Comparison of ENCODE assay signal across 34 cellular contexts in the genomic region with DNA sequence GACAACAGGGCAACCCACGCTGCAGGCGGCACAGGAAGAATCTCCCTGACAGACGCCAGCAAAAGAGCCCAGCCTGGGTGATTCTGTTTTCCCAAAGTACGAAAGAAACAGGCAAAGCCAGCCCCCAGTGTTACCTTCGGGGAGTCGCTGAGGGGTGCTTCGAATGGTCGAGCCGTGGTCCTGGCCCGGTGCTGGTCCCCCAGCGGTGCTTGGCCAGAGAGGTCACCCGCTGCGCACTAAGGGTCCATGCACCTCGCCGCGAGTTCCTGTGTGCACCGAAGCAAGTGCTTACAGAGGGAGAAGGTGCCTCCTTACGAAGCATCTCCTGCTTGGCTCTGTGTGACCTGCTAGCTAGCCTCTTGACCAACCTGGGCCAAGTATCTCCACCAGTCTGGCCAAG.
"Had no signal": no experiment of that assay in that cellular context is flagged by ENCODE, and none has a peak within 500 bp of the region (broad histone marks: within the 10 kb centered on the region; RNA-seq: fewer than 3 reads in every experiment).

No MANE protein-coding gene starts in this region.

- H3K27me3 ChIP-seq: MG63 had no signal

- H3K9me3 ChIP-seq: MG63 had no signal

- H3K27ac ChIP-seq: KMS-11 had no signal

- H3K4me3 ChIP-seq: MG63 had no signal

- H3K36me3 ChIP-seq: MG63 had no signal

- H3K4me2 ChIP-seq: KMS-11 had no signal

- H3K9ac ChIP-seq: KMS-11 had no signal

- DNase-seq: Karpas-422, Kasumi-1, MG63, MV-4-11, NCI-H1048, NCI-H1092, NCI-H1092 treated with DMSO at 0.1 percent for 48 hours, NCI-H1105, NCI-H1105 treated with DMSO at 0.1 percent for 48 hours, NCI-H1417, NCI-H1417 treated with DMSO at 0.1 percent for 48 hours, NCI-H1436, NCI-H1436 treated with DMSO at 0.1 percent for 48 hours, NCI-H146, NCI-H1694, NCI-H1694 treated with DMSO at 0.1 percent for 48 hours, NCI-H187, NCI-H187 treated with DMSO at 0.1 percent for 48 hours, NCI-H1930, NCI-H2029, NCI-H2029 treated with DMSO at 0.1 percent for 48 hours, NCI-H2081, NCI-H2081 treated with DMSO at 0.1 percent for 48 hours, NCI-H2107, NCI-H2171, NCI-H2171 treated with DMSO at 0.1 percent for 48 hours, NCI-H2227 treated with DMSO at 0.1 percent for 48 hours, NCI-H446, NCI-H446 treated with DMSO at 0.1 percent for 48 hours, NCI-H510A, NCI-H510A treated with DMSO at 0.1 percent for 48 hours, NCI-H524, NCI-H524 treated with DMSO at 0.1 percent for 48 hours had no signal
